Comparison of ENCODE assay signal across 15 cellular contexts in genomic region chrX:7071390-7071789, GRCh38.
"Had no signal": no experiment of that assay in that cellular context is flagged by ENCODE, and none has a peak within 500 bp of the region (broad histone marks: within the 10 kb centered on the region; RNA-seq: fewer than 3 reads in every experiment).

No MANE protein-coding gene starts in this region.

- H3K27me3 Mint-ChIP-seq: activated CD4-positive, alpha-beta T cell treated with anti-CD3 and anti-CD28 coated beads, Interleukin-2, amount 10 ng/mL, durations not matched to agents 7 days and 5 days; stimulated activated naive CD8-positive, alpha-beta T cell treated with anti-CD3 and anti-CD28 coated beads, Interleukin-15, amount 100 ng/mL, for 72 hours; T-helper 17 cell had no signal

- H3K27me3 ChIP-seq: esophagus squamous epithelium, testis had no signal

- H3K4me3 Mint-ChIP-seq: activated CD4-positive, alpha-beta T cell treated with anti-CD3 and anti-CD28 coated beads, Interleukin-2, amount 10 ng/mL, durations not matched to agents 7 days and 5 days; activated T-cell treated with anti-CD3 and anti-CD28 coated beads, Interleukin-2, amount 50 U/mL, for 72 hours; stimulated activated naive CD8-positive, alpha-beta T cell treated with anti-CD3 and anti-CD28 coated beads, Interleukin-15, amount 100 ng/mL, for 72 hours; T-helper 17 cell had no signal

- H3K36me3 ChIP-seq: esophagus squamous epithelium had no signal

- H3K4me3 ChIP-seq: esophagus squamous epithelium, testis had no signal

- H3K9me3 Mint-ChIP-seq: activated CD4-positive, alpha-beta T cell treated with anti-CD3 and anti-CD28 coated beads, Interleukin-2, amount 10 ng/mL, durations not matched to agents 7 days and 5 days; activated T-cell treated with anti-CD3 and anti-CD28 coated beads, Interleukin-2, amount 50 U/mL, for 72 hours; stimulated activated naive CD8-positive, alpha-beta T cell treated with anti-CD3 and anti-CD28 coated beads, Interleukin-15, amount 100 ng/mL, for 72 hours had no signal

- H3K27ac ChIP-seq: esophagus squamous epithelium, parathyroid adenoma, testis had no signal

- H2AFZ ChIP-seq: parathyroid adenoma had no signal

- ATAC-seq: activated T-cell treated with anti-CD3 and anti-CD28 coated beads, Interleukin-2, amount 50 U/mL, for 72 hours; left cardiac atrium; stimulated activated naive CD8-positive, alpha-beta T cell treated with anti-CD3 and anti-CD28 coated beads, Interleukin-15, amount 100 ng/mL, for 72 hours; T-helper 17 cell had no signal

- H3K9ac ChIP-seq: parathyroid adenoma had no signal

- H3K4me1 ChIP-seq: testis had no signal

- DNase-seq: activated CD4-positive, alpha-beta T cell treated with anti-CD3 and anti-CD28 coated beads, Interleukin-2, amount 10 ng/mL, durations not matched to agents 7 days and 5 days; activated CD4-positive, CD25-positive, alpha-beta regulatory T cell; activated gamma-delta T cell treated with Interleukin-2 at 50 U/mL for 16 hours; activated T-cell treated with anti-CD3 and anti-CD28 coated beads, Interleukin-2, amount 50 U/mL, for 72 hours; aorta; esophagus squamous epithelium; foreskin fibroblast; left cardiac atrium; mesendoderm; stimulated activated CD4-positive, alpha-beta T cell treated with anti-CD3 and anti-CD28 coated beads, Interleukin-4, amount 100 ng/mL, for 1 hour; stimulated activated CD8-positive, alpha-beta memory T cell treated with anti-CD3 and anti-CD28 coated beads, Interleukin-4, amount 100 ng/mL, for 48 hours; stimulated activated naive CD8-positive, alpha-beta T cell treated with anti-CD3 and anti-CD28 coated beads, Interleukin-15, amount 100 ng/mL, for 72 hours; T-helper 17 cell; testis had no signal

- H3K27ac Mint-ChIP-seq: activated CD4-positive, alpha-beta T cell treated with anti-CD3 and anti-CD28 coated beads, Interleukin-2, amount 10 ng/mL, durations not matched to agents 7 days and 5 days; activated T-cell treated with anti-CD3 and anti-CD28 coated beads, Interleukin-2, amount 50 U/mL, for 72 hours; stimulated activated naive CD8-positive, alpha-beta T cell treated with anti-CD3 and anti-CD28 coated beads, Interleukin-15, amount 100 ng/mL, for 72 hours; T-helper 17 cell had no signal

- H3K9me3 ChIP-seq: esophagus squamous epithelium, testis had no signal

- H3K79me2 ChIP-seq: parathyroid adenoma had no signal
